In genomic region chr12:3128498-3129293, GRCh38 we compare ENCODE assay signal across 11 cellular contexts. TPM values are rescaled to one million over a fixed set of nuclear protein-coding genes. Genes with fewer than 3 reads are reported as not detected.
DNase-seq lines count a peak whose midpoint lies in the region; ATAC-seq and TF ChIP-seq lines count a peak whose summit lies in the region.
"Had no signal": no experiment of that assay in that cellular context is flagged by ENCODE, and none has a peak within 500 bp of the region (broad histone marks: within the 10 kb centered on the region; RNA-seq: fewer than 3 reads in every experiment).

No MANE protein-coding gene starts in this region.

- DNase-seq in activated naive CD8-positive, alpha-beta T cell treated with anti-CD3 and anti-CD28 coated beads, Interleukin-2, amount 50 U/mL, for 24 hours = no peak
- no peak for DNase-seq in activated naive CD8-positive, alpha-beta T cell treated with anti-CD3 and anti-CD28 coated beads for 36 hours
- DNase-seq in WTC11 (ENCODE audit: low spot score) (no peak), osteoblast (ENCODE audit: insufficient read length, low spot score, missing footprints) (peak; percentile 65), UCSD-AML1 (lab: John Stamatoyannopoulos, UW; ENCODE audit: unreplicated experiment) (no peak), AG08395 (ENCODE audit: low spot score) (no peak)
- DNase-seq: DMS53 had no signal

- no peak for ATAC-seq in activated naive CD8-positive, alpha-beta T cell treated with anti-CD3 and anti-CD28 coated beads, Interleukin-2, amount 50 U/mL, for 24 hours
- ATAC-seq in WTC11 = no peak

- no peaks in the 10 kb centered on the region for H3K36me3 Mint-ChIP-seq in activated naive CD8-positive, alpha-beta T cell treated with anti-CD3 and anti-CD28 coated beads, Interleukin-2, amount 50 U/mL, for 24 hours (ENCODE audit: low read depth)
- no peaks in the 10 kb centered on the region for H3K36me3 Mint-ChIP-seq in activated naive CD8-positive, alpha-beta T cell treated with anti-CD3 and anti-CD28 coated beads for 36 hours
- 0 out of 2 replicates have a peak, but pooled peaks cover 7% of the 10 kb centered on the region for H3K36me3 Mint-ChIP-seq in WTC11
- H3K36me3 Mint-ChIP-seq: CD4-positive, CD25-positive, alpha-beta regulatory T cell had no signal

- H3K4me1 ChIP-seq in HEK293 (ENCODE audit: control insufficient read depth, insufficient read depth, low read length) (no peaks in the 10 kb centered on the region), osteoblast (ENCODE audit: insufficient read depth, low read length) (peaks cover 18% of the 10 kb centered on the region)
- H3K4me1 ChIP-seq: HAP-1 had no signal

- no peaks in the 10 kb centered on the region for H3K27me3 ChIP-seq in osteoblast (ENCODE audit: insufficient read depth, low read length)

- H3K9me3 Mint-ChIP-seq in activated naive CD8-positive, alpha-beta T cell treated with anti-CD3 and anti-CD28 coated beads, Interleukin-2, amount 50 U/mL, for 24 hours = peaks cover 5% of the 10 kb centered on the region
- H3K9me3 Mint-ChIP-seq in activated naive CD8-positive, alpha-beta T cell treated with anti-CD3 and anti-CD28 coated beads for 36 hours = peaks cover 1% of the 10 kb centered on the region
- peaks cover 9% of the 10 kb centered on the region for H3K9me3 Mint-ChIP-seq in WTC11

- H3K36me3 ChIP-seq in HEK293 (ENCODE audit: control insufficient read depth in 2 of 2, insufficient read depth in 1 of 2, low read length in 2 of 2) = no peaks in the 10 kb centered on the region
- no peaks in the 10 kb centered on the region for H3K36me3 ChIP-seq in osteoblast (ENCODE audit: insufficient read depth, low read length)
- H3K36me3 ChIP-seq: HAP-1 had no signal

- no peaks in the 10 kb centered on the region for H4K20me1 ChIP-seq in osteoblast (ENCODE audit: insufficient read depth, low read length)

- H3K27ac ChIP-seq in HEK293 (ENCODE audit: extremely low read depth, low read depth, low read length) = no peak overlapping the region
- no peak overlapping the region for H3K27ac ChIP-seq in osteoblast (ENCODE audit: low read depth, low read length)

- no peak overlapping the region for H3K4me3 ChIP-seq in HEK293 (ENCODE audit: low read depth, low read length)
- H3K4me3 ChIP-seq in osteoblast (ENCODE audit: insufficient read depth, low read length) = no peak overlapping the region
- H3K4me3 ChIP-seq: HAP-1 had no signal

- no peak overlapping the region for H3K4me3 Mint-ChIP-seq in activated naive CD8-positive, alpha-beta T cell treated with anti-CD3 and anti-CD28 coated beads, Interleukin-2, amount 50 U/mL, for 24 hours
- no peak overlapping the region for H3K4me3 Mint-ChIP-seq in activated naive CD8-positive, alpha-beta T cell treated with anti-CD3 and anti-CD28 coated beads for 36 hours
- H3K4me3 Mint-ChIP-seq in WTC11 = no peak overlapping the region
- H3K4me3 Mint-ChIP-seq: CD4-positive, CD25-positive, alpha-beta regulatory T cell; HFFc6 had no signal

- H3K79me2 ChIP-seq in osteoblast (ENCODE audit: insufficient read depth, low read length) = no peaks in the 10 kb centered on the region

- CTCF ChIA-PET in HEK293 (lab: Yijun Ruan, JAX) (interaction anchor here (0.6 to 2.7 kb wide), 5 partner anchors 15 to 534 kb away, joined by 3 to 8 read pairs (median 5); no protein-coding TSS in a partner anchor), WTC11 (lab: Charles Lee) (interaction anchor here (0.9 to 2.2 kb wide), 4 partner anchors 10 to 172 kb away, joined by 3 to 10 read pairs (median 5); no protein-coding TSS in a partner anchor)

- H3K27ac Mint-ChIP-seq in activated naive CD8-positive, alpha-beta T cell treated with anti-CD3 and anti-CD28 coated beads, Interleukin-2, amount 50 U/mL, for 24 hours = peak overlapping the region; percentile 69
- H3K27ac Mint-ChIP-seq in activated naive CD8-positive, alpha-beta T cell treated with anti-CD3 and anti-CD28 coated beads for 36 hours = no peak overlapping the region
- no peak overlapping the region for H3K27ac Mint-ChIP-seq in WTC11
- H3K27ac Mint-ChIP-seq: HFFc6 had no signal

- no peak for TF ChIP-seq CTCF in HEK293 (tag by site-specific recombination; IDR thresholded peaks at IDR 0.05)
- TF ChIP-seq CTCF in WTC11 (IDR thresholded peaks at IDR 0.05) = no peak
- TF ChIP-seq CTCF in osteoblast (IDR thresholded peaks at IDR 0.05; ENCODE audit: extremely low read depth, low read depth, low read length) = no peak

- peaks cover 21% of the 10 kb centered on the region for H3K4me1 Mint-ChIP-seq in activated naive CD8-positive, alpha-beta T cell treated with anti-CD3 and anti-CD28 coated beads, Interleukin-2, amount 50 U/mL, for 24 hours
- H3K4me1 Mint-ChIP-seq in activated naive CD8-positive, alpha-beta T cell treated with anti-CD3 and anti-CD28 coated beads for 36 hours = peaks cover 14% of the 10 kb centered on the region
- H3K4me1 Mint-ChIP-seq in WTC11 = peaks cover 25% of the 10 kb centered on the region

- H2AFZ ChIP-seq in osteoblast (ENCODE audit: low read length) = no peak overlapping the region

- POLR2A ChIA-PET in HEK293 (lab: Yijun Ruan, JAX) = no interaction called here
- POLR2A ChIA-PET in WTC11 (lab: Charles Lee) = no interaction called here

- no peaks in the 10 kb centered on the region for H3K9me3 ChIP-seq in HEK293 (ENCODE audit: control insufficient read depth, insufficient read depth, low read depth, low read length)
- peaks cover 2% of the 10 kb centered on the region for H3K9me3 ChIP-seq in osteoblast (ENCODE audit: low read depth, low read length)
- H3K9me3 ChIP-seq: HAP-1 had no signal

- peaks cover 52% of the 10 kb centered on the region for H3K27me3 Mint-ChIP-seq in activated naive CD8-positive, alpha-beta T cell treated with anti-CD3 and anti-CD28 coated beads, Interleukin-2, amount 50 U/mL, for 24 hours
- peaks cover 71% of the 10 kb centered on the region for H3K27me3 Mint-ChIP-seq in activated naive CD8-positive, alpha-beta T cell treated with anti-CD3 and anti-CD28 coated beads for 36 hours
- no peaks in the 10 kb centered on the region for H3K27me3 Mint-ChIP-seq in WTC11 (ENCODE audit: low read depth)

- H3K4me2 ChIP-seq in osteoblast (ENCODE audit: insufficient read depth, low read length) = no peak overlapping the region

TF ChIP-seq in HEK293, 187 proteins besides CTCF, POLR2A, EP300 and RAD21:
- TF ChIP-seq MYNN (tag by site-specific recombination; IDR thresholded peaks at IDR 0.05; ENCODE audit: borderline replicate concordance) (no peak), ZNF146 (tag by site-specific recombination; IDR thresholded peaks at IDR 0.05) (peak; percentile 97)

TF ChIP-seq in WTC11, 78 proteins besides CTCF, POLR2A, EP300 and RAD21:
- TF ChIP-seq PREB (CRISPR knock-in tag; IDR thresholded peaks at IDR 0.05; ENCODE audit: borderline replicate concordance) (no peak), FOXP1 (CRISPR knock-in tag; IDR thresholded peaks at IDR 0.05; ENCODE audit: borderline replicate concordance) (no peak), ZNF121 (CRISPR knock-in tag; IDR thresholded peaks at IDR 0.05) (0 out of 2 replicates have a peak, but pooled peaks have one; percentile 33), KAT7 (CRISPR knock-in tag; IDR thresholded peaks at IDR 0.05; ENCODE audit: borderline replicate concordance) (no peak), ZNF263 (CRISPR knock-in tag; IDR thresholded peaks at IDR 0.05; ENCODE audit: low read depth) (no peak), ZNF671 (CRISPR knock-in tag; IDR thresholded peaks at IDR 0.05) (no peak)

RNA-seq across cellular contexts. Expression of gene TSPAN9, which starts 51.5 kb away (rescaled TPM):
- total RNA-seq in activated naive CD8-positive, alpha-beta T cell treated with anti-CD3 and anti-CD28 coated beads for 36 hours = under 1 TPM; 0.24 to 0.31 TPM
- total RNA-seq in WTC11 (2021) = 21.8 to 27.6 TPM (median 23.9 TPM) in 3 replicates
- total RNA-seq in osteoblast = 12.1 and 13.0 TPM in 2 replicates
